In genomic region chr12:112256780-112257179, GRCh38 we compare ENCODE assay signal across 1 cellular context.
TF ChIP-seq lines count a peak whose summit lies in the region.

No MANE protein-coding gene starts in this region.

TF ChIP-seq in H1, 55 proteins besides CTCF, POLR2A, EP300 and RAD21:
- TF ChIP-seq POU5F1 (IDR thresholded peaks at IDR 0.05; ENCODE audit: low read depth, low read length) (0 out of 2 replicates have a peak, but pooled peaks have one; percentile 29), YY1 (IDR thresholded peaks at IDR 0.05; ENCODE audit: low read depth, low read length) (no peak), SRF (IDR thresholded peaks at IDR 0.05; ENCODE audit: low read depth, low read length) (no peak), ATF2 (IDR thresholded peaks at IDR 0.05; ENCODE audit: low read length) (no peak), SIRT6 (IDR thresholded peaks at IDR 0.05; ENCODE audit: low read length) (no peak), EZH2 (IDR thresholded peaks at IDR 0.05; ENCODE audit: low read depth, low read length, severe bottlenecking) (no peak), SP2 (IDR thresholded peaks at IDR 0.05; ENCODE audit: low read length) (no peak), CHD2 (IDR thresholded peaks at IDR 0.05; ENCODE audit: low read length) (no peak), KDM5A (IDR thresholded peaks at IDR 0.05; ENCODE audit: low read length) (no peak)
